In genomic region chr1:1856161-1856560, GRCh38 we compare ENCODE assay signal across 2 cellular contexts. TPM values are rescaled to one million over a fixed set of nuclear protein-coding genes. Genes with fewer than 3 reads are reported as not detected.
"Had no signal": no experiment of that assay in that cellular context is flagged by ENCODE, and none has a peak within 500 bp of the region (broad histone marks: within the 10 kb centered on the region; RNA-seq: fewer than 3 reads in every experiment).

No MANE protein-coding gene starts in this region.

RNA-seq across cellular contexts. Expression of gene CALML6, which starts 58.9 kb away (rescaled TPM):
- total RNA-seq: frontal cortex, lung microvascular endothelial cell had no signal
